In the genomic region with DNA sequence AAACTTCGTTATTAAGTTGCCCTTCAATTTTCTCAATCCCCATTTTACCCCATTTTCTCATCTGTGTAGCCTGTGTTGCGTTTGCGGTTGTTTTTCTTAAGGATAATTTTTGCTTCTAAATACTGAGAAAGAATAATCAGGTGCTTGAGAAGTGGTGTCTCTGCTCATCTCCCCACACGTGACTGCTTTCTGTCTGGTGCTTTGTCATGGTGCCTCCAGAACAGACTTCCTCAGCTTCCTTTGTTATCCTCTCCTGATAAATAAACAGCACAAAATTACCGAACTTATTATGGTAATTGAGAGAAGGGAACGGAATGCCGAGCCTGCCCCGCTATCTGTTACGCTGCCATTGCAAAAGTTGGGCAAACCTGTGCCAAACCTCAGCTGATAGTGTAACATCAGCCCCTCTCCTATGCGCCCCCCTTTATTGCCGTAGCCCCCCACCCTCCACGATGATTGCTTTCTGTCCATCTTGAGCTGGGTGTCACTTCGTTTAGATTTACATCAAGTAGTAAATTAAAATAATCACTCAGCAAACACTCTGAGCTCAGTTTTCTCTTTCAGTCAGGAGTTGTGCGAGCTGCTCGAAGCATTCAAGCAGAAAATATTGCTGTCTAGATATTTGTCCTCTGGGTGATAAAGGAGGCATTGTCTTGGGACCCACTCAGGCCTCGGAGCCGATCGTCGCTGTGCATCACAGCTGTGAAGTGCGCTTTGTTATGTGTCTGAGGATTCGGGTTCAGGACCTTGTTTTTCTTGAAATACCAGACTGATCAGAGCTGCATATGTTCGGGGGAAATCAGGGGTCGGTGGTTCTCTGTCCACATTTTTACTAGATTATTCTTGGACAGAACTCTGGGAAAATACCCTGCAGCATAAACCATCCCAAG, we compare ENCODE assay signal across 13 cellular contexts.
DNase-seq lines count a peak whose midpoint lies in the region; ATAC-seq and TF ChIP-seq lines count a peak whose summit lies in the region.
"Had no signal": no experiment of that assay in that cellular context is flagged by ENCODE, and none has a peak within 500 bp of the region (broad histone marks: within the 10 kb centered on the region; RNA-seq: fewer than 3 reads in every experiment).

No MANE protein-coding gene starts in this region.

- H3K4me1 Mint-ChIP-seq in glutamatergic neuron (ENCODE audit: low read depth, unreplicated experiment), result peaks cover 12% of the 10 kb centered on the region

- H3K36me3 Mint-ChIP-seq in glutamatergic neuron (ENCODE audit: unreplicated experiment), result no peaks in the 10 kb centered on the region
- H3K36me3 Mint-ChIP-seq: WTC11 had no signal

- DNase-seq in NCI-H1105 (lab: John Stamatoyannopoulos, UW), result peak; percentile 45
- DNase-seq in NCI-H748 (lab: John Stamatoyannopoulos, UW; ENCODE audit: unreplicated experiment), result peak; percentile 82
- DNase-seq in glutamatergic neuron, result peak; percentile 27
- peak in 9 of 10 donors; percentile 16 to 87 (median 41) for DNase-seq in posterior cingulate gyrus
- DNase-seq in activated T-cell treated with anti-CD3 and anti-CD28 coated beads, Interleukin-2, amount 50 U/mL, for 1 hour, result no peak
- DNase-seq in brain microvascular endothelial cell, result no peak
- no peak for DNase-seq in activated T-cell treated with anti-CD3 and anti-CD28 coated beads, Interleukin-2, amount 50 U/mL, for 48 hours
- DNase-seq: activated CD8-positive, alpha-beta memory T cell treated with anti-CD3 and anti-CD28 coated beads, Interleukin-2, amount 50 U/mL, for 48 hours; amniotic stem cell; tibial artery had no signal

- H3K27ac Mint-ChIP-seq in glutamatergic neuron (ENCODE audit: unreplicated experiment), result peak overlapping the region; percentile 28
- H3K27ac Mint-ChIP-seq: WTC11 had no signal

- peak overlapping the region; percentile 35 for H3K4me3 Mint-ChIP-seq in glutamatergic neuron (ENCODE audit: unreplicated experiment)
- H3K4me3 Mint-ChIP-seq: WTC11 had no signal

- H3K27me3 Mint-ChIP-seq in glutamatergic neuron (ENCODE audit: unreplicated experiment), result no peaks in the 10 kb centered on the region

- TF ChIP-seq CTCF in glutamatergic neuron (IDR thresholded peaks at IDR 0.05; ENCODE audit: partially characterized antibody, unreplicated experiment) (no peak), brain microvascular endothelial cell (IDR thresholded peaks at IDR 0.05; ENCODE audit: low read depth, low read length, missing control alignments) (no peak)

- ATAC-seq in HG03469 (IDR thresholded peaks at IDR 0.05; ENCODE audit: unreplicated experiment), result no peak
- ATAC-seq: WTC11 had no signal

- intact Hi-C loops in posterior cingulate gyrus (cut with DNase I), result no loop called here

- no peaks in the 10 kb centered on the region for H3K36me3 ChIP-seq in brain microvascular endothelial cell (replicated peaks)
- H3K36me3 ChIP-seq: tibial artery had no signal

- H3K27ac ChIP-seq in brain microvascular endothelial cell, result no peak overlapping the region
- H3K27ac ChIP-seq: skin epidermis, tibial artery had no signal

- H3K4me3 ChIP-seq in brain microvascular endothelial cell (ENCODE audit: low read depth, low read length), result no peak overlapping the region
- H3K4me3 ChIP-seq: skin epidermis, tibial artery had no signal

- in situ Hi-C loops in brain microvascular endothelial cell (cut with HindIII; ENCODE audit: low pct_ligation_motif_present, low sequenced_read_pairs), result no loop called here

- H3K9me3 Mint-ChIP-seq in glutamatergic neuron (ENCODE audit: unreplicated experiment), result peaks cover 1% of the 10 kb centered on the region
- H3K9me3 Mint-ChIP-seq: WTC11 had no signal

- no peaks in the 10 kb centered on the region for H3K27me3 ChIP-seq in brain microvascular endothelial cell (replicated peaks)
- H3K27me3 ChIP-seq: tibial artery had no signal

Comparison
In these comparisons a context has a peak if more than half of its experiments do, and no peak if none do; other contexts are left out.
1. DNase-seq: peak in NCI-H1105 (single experiment), NCI-H748 (single experiment), glutamatergic neuron (single experiment) and posterior cingulate gyrus (9 of 10); none in activated T-cell treated with anti-CD3 and anti-CD28 coated beads, Interleukin-2, amount 50 U/mL, for 1 hour (single experiment), brain microvascular endothelial cell (single experiment) and activated T-cell treated with anti-CD3 and anti-CD28 coated beads, Interleukin-2, amount 50 U/mL, for 48 hours (0 of 2).